Comparison of ENCODE assay signal across 8 cellular contexts in genomic region chr3:197599089-197599765, GRCh38. TPM values are rescaled to one million over a fixed set of nuclear protein-coding genes. Genes with fewer than 3 reads are reported as not detected.
DNase-seq lines count a peak whose midpoint lies in the region; ATAC-seq, FAIRE-seq and TF ChIP-seq lines count a peak whose summit lies in the region.

No MANE protein-coding gene starts in this region.

- peaks cover 4% of the 10 kb centered on the region for H3K36me3 Mint-ChIP-seq in central memory CD8-positive, alpha-beta T cell (ENCODE audit: insufficient read depth)

- H3K27ac Mint-ChIP-seq in central memory CD8-positive, alpha-beta T cell (ENCODE audit: low read depth) = no peak overlapping the region

- FAIRE-seq in GM12891 (lab: Jason Lieb, UNC) = peak; percentile 78

- peak; percentile 85 for DNase-seq in GM12891 (ENCODE audit: insufficient read length, low spot score)
- peak; percentile 62 for DNase-seq in T-helper 9 cell
- DNase-seq in central memory CD8-positive, alpha-beta T cell (ENCODE audit: low spot score in 2 of 2) = peak; percentile 61 to 71
- DNase-seq in left lobe of liver (ENCODE audit: low spot score) = peak; percentile 75
- DNase-seq in stimulated activated CD4-positive, alpha-beta T cell treated with anti-CD3 and anti-CD28 coated beads, Interleukin-4, amount 100 ng/mL, for 4 hours = peak; percentile 59 to 74
- no peak for DNase-seq in GDM1 (lab: John Stamatoyannopoulos, UW)

- peaks cover 7% of the 10 kb centered on the region for H3K4me1 Mint-ChIP-seq in central memory CD8-positive, alpha-beta T cell

- no peak overlapping the region for H3K4me3 Mint-ChIP-seq in central memory CD8-positive, alpha-beta T cell

- ATAC-seq in HG03066 (IDR thresholded peaks at IDR 0.05; ENCODE audit: low read depth, unreplicated experiment) (peak; percentile 91), left lobe of liver (peak; percentile 90), HG02840 (IDR thresholded peaks at IDR 0.05; ENCODE audit: low FRiP score, unreplicated experiment) (no peak)
- peak; percentile 76 for ATAC-seq in central memory CD8-positive, alpha-beta T cell (replicated peaks; ENCODE audit: extremely low read depth, poor library complexity, severe bottlenecking)

- no peak for TF ChIP-seq POLR2A in GM12891 (IDR thresholded peaks at IDR 0.05; ENCODE audit: low read depth, low read length)

- no peaks in the 10 kb centered on the region for H3K9me3 Mint-ChIP-seq in central memory CD8-positive, alpha-beta T cell

- H3K27me3 Mint-ChIP-seq in central memory CD8-positive, alpha-beta T cell = peaks cover 9% of the 10 kb centered on the region

TF ChIP-seq in GM12891, 5 proteins besides CTCF, POLR2A, EP300 and RAD21:
- TF ChIP-seq POU2F2 (IDR thresholded peaks at IDR 0.05; ENCODE audit: low read depth, low read length) (no peak), TAF1 (IDR thresholded peaks at IDR 0.05; ENCODE audit: low read depth, low read length) (no peak), PAX5 (IDR thresholded peaks at IDR 0.05; ENCODE audit: insufficient read depth, low read length, severe bottlenecking) (no peak), POLR2AphosphoS5 (IDR thresholded peaks at IDR 0.05; ENCODE audit: low read depth, low read length) (no peak)

RNA-seq across cellular contexts. Expression of gene BDH1, which starts 43.5 kb away (rescaled TPM):
- polyA plus RNA-seq in GM12891 (2012; ENCODE audit: low read depth, missing spikeins) = 36.5 TPM
- 279 TPM for total RNA-seq in left lobe of liver
